1 cellular context compared by ENCODE assay signal in the genomic region with DNA sequence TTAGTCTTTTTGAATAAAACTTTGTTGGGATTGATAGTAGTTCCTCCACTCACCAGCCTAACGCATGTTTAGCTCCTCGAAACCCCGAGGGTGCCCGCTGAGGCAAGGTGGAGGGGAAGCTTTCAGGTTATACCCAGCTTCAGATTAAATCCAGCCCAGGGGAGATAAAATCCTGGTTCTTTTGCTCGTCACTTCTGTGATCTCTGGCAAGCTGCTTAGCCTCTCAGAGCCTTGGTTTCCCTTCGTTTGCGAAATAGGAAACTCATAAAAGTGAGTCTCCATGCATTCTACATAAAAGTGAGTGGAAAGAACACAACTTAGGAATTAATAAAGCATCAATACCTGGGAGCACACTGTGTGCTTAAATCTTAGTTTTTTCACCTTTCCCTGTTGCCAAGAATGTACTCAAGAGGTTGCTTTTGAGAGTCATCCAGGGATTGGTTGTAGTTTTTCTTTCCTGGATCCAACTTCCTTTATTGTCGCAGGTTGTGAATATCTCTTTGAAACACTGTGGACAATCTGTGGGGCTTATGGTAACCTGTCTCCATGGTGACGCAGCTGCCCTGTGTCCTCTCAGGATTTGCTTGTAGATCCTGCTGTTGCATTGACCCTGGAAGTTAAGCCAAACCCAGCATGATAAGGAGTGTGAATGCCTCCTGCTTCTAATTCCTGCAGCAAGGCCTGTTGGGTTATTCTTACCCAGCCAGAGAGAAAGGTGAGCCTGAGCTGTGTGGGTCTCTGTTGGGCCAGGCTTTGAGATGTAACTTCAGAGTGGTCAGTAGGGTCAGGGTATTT.
TF ChIP-seq lines count a peak whose summit lies in the region.

No MANE protein-coding gene starts in this region.

TF ChIP-seq in IMR-90, 13 proteins besides CTCF, POLR2A, EP300 and RAD21:
- TF ChIP-seq, protein P1, sequence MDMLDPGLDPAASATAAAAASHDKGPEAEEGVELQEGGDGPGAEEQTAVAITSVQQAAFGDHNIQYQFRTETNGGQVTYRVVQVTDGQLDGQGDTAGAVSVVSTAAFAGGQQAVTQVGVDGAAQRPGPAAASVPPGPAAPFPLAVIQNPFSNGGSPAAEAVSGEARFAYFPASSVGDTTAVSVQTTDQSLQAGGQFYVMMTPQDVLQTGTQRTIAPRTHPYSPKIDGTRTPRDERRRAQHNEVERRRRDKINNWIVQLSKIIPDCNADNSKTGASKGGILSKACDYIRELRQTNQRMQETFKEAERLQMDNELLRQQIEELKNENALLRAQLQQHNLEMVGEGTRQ (IDR thresholded peaks at IDR 0.05; ENCODE audit: low read depth, low read length): no peak
- TF ChIP-seq BHLHE40 (IDR thresholded peaks at IDR 0.05; ENCODE audit: low read depth, low read length): no peak
- TF ChIP-seq FOS (IDR thresholded peaks at IDR 0.05; ENCODE audit: low read depth, low read length): no peak
- no peak for TF ChIP-seq MAZ (IDR thresholded peaks at IDR 0.05; ENCODE audit: borderline replicate concordance, low read depth, low read length)
- TF ChIP-seq ELK1 (IDR thresholded peaks at IDR 0.05; ENCODE audit: borderline replicate concordance, low read depth, low read length): no peak
- no peak for TF ChIP-seq SMC3 (IDR thresholded peaks at IDR 0.05; ENCODE audit: low read depth, low read length)
- no peak for TF ChIP-seq MAFK (IDR thresholded peaks at IDR 0.05; ENCODE audit: low read depth, low read length)
- TF ChIP-seq MXI1 (IDR thresholded peaks at IDR 0.05; ENCODE audit: borderline replicate concordance, low read depth, low read length): no peak
